In genomic region chr6:28922841-28923317, GRCh38 we compare ENCODE assay signal across 8 cellular contexts. TPM values are rescaled to one million over a fixed set of nuclear protein-coding genes. Genes with fewer than 3 reads are reported as not detected.
DNase-seq lines count a peak whose midpoint lies in the region; ATAC-seq and TF ChIP-seq lines count a peak whose summit lies in the region.

No MANE protein-coding gene starts in this region.

- peaks cover 11% of the 10 kb centered on the region for H3K27me3 Mint-ChIP-seq in brain

- H3K9me2 ChIP-seq in SK-N-SH: no peaks in the 10 kb centered on the region

- H3K4me3 ChIP-seq in DND-41 (ENCODE audit: low read depth in 1 of 2, low read length in 2 of 2): peak overlapping the region; percentile 82 to 95
- H3K4me3 ChIP-seq in SK-N-SH (ENCODE audit: low read depth in 2 of 2, low read length in 1 of 2): peak overlapping the region; percentile 97
- H3K4me3 ChIP-seq in smooth muscle cell: peak overlapping the region; percentile 91

- TF ChIP-seq EP300 in SK-N-SH (IDR thresholded peaks at IDR 0.05; ENCODE audit: borderline replicate concordance in 1 of 2, low read depth in 1 of 2, low read length in 1 of 2): no peak

- H3K79me2 ChIP-seq in DND-41 (ENCODE audit: insufficient read depth, low read length) (peaks cover 58% of the 10 kb centered on the region), SK-N-SH (ENCODE audit: insufficient read depth) (peaks cover 56% of the 10 kb centered on the region), smooth muscle cell (ENCODE audit: low read depth) (peaks cover 56% of the 10 kb centered on the region)

- peak overlapping the region; percentile 91 for H3K4me2 ChIP-seq in DND-41 (ENCODE audit: insufficient read depth, low read length)
- H3K4me2 ChIP-seq in SK-N-SH: peak overlapping the region; percentile 98
- peak overlapping the region; percentile 95 for H3K4me2 ChIP-seq in smooth muscle cell

- H2AFZ ChIP-seq in DND-41 (ENCODE audit: low read depth, low read length) (peak overlapping the region; percentile 80), SK-N-SH (ENCODE audit: low read depth) (peak overlapping the region; percentile 98), smooth muscle cell (ENCODE audit: low read depth) (peak overlapping the region; percentile 97)

- H3K27ac Mint-ChIP-seq in brain: peak overlapping the region; percentile 85 to 98 (median 91)

- H4K20me1 ChIP-seq in DND-41 (ENCODE audit: insufficient read depth, low read length) (peaks cover 30% of the 10 kb centered on the region), SK-N-SH (ENCODE audit: insufficient read depth) (peaks cover 22% of the 10 kb centered on the region), smooth muscle cell (ENCODE audit: low read depth) (peaks cover 48% of the 10 kb centered on the region)

- H3K9ac ChIP-seq in DND-41 (ENCODE audit: low read depth, low read length) (peak overlapping the region; percentile 97), SK-N-SH (peak overlapping the region; percentile 97), smooth muscle cell (ENCODE audit: low read depth) (peak overlapping the region; percentile 82)

- TF ChIP-seq CTCF in DND-41 (IDR thresholded peaks at IDR 0.05; ENCODE audit: borderline replicate concordance, extremely low read depth, low read length, poor library complexity, severe bottlenecking): no peak
- no peak for TF ChIP-seq CTCF in GM20000 (IDR thresholded peaks at IDR 0.05; ENCODE audit: extremely low read depth, missing control alignments)
- TF ChIP-seq CTCF in SK-N-SH (IDR thresholded peaks at IDR 0.05): no peak
- no peak for TF ChIP-seq CTCF in brain (conservative IDR thresholded peaks at IDR 0.05)
- no peak for TF ChIP-seq CTCF in smooth muscle cell (IDR thresholded peaks at IDR 0.05; ENCODE audit: borderline replicate concordance, insufficient read depth, poor library complexity, severe bottlenecking)

- H3K9me3 Mint-ChIP-seq in brain: peaks cover 0 to 3% (median 0%) of the 10 kb centered on the region in 5 experiments

- peak overlapping the region; percentile 88 to 96 (median 95) for H3K4me3 Mint-ChIP-seq in brain

- H3K36me3 Mint-ChIP-seq in brain: peaks cover 46% of the 10 kb centered on the region

- CTCF ChIA-PET in SK-N-SH (lab: Yijun Ruan, JAX): interaction anchor here (0.6 to 2.2 kb wide), 13 partner anchors 9 to 1772 kb away, joined by 3 to 12 read pairs (median 4); no protein-coding TSS in a partner anchor

- no peaks in the 10 kb centered on the region for H3K27me3 ChIP-seq in DND-41 (ENCODE audit: insufficient read depth, low read length, poor library complexity)
- H3K27me3 ChIP-seq in SK-N-SH (ENCODE audit: insufficient read depth): no peaks in the 10 kb centered on the region
- no peaks in the 10 kb centered on the region for H3K27me3 ChIP-seq in smooth muscle cell (ENCODE audit: low read depth)

- H3K4me1 ChIP-seq in DND-41 (ENCODE audit: insufficient read depth, low read length) (peaks cover 46% of the 10 kb centered on the region), SK-N-SH (ENCODE audit: control insufficient read depth in 1 of 2, insufficient read depth in 2 of 2, low read depth in 1 of 2, low read length in 1 of 2) (peaks cover 6 to 13% of the 10 kb centered on the region in 2 experiments; a peak in 2 of 4 replicates), smooth muscle cell (ENCODE audit: low read depth) (peaks cover 17% of the 10 kb centered on the region)

- peaks cover 17% of the 10 kb centered on the region for H3F3A ChIP-seq in SK-N-SH (replicated peaks; ENCODE audit: insufficient read depth)
- H3F3A ChIP-seq in smooth muscle cell (ENCODE audit: low read depth): no peaks in the 10 kb centered on the region

- H3K27ac ChIP-seq in DND-41 (ENCODE audit: low read length) (peak overlapping the region; percentile 96), SK-N-SH (ENCODE audit: low read depth in 2 of 2, low read length in 1 of 2) (peak overlapping the region; percentile 80 to 93), smooth muscle cell (ENCODE audit: low read depth) (peak overlapping the region; percentile 83)

- WGBS in SK-N-SH (ENCODE audit: low lambda C conversion rate): 3% methylated on average over 25 of the region's 33 CpGs
- WGBS in smooth muscle cell (ENCODE audit: low lambda C conversion rate): under 1% methylated on average over 27 of the region's 33 CpGs

- H3K4me1 Mint-ChIP-seq in brain: peaks cover 35% of the 10 kb centered on the region

- H3K9me3 ChIP-seq in DND-41 (ENCODE audit: insufficient read depth, low read length, severe bottlenecking): no peaks in the 10 kb centered on the region
- no peaks in the 10 kb centered on the region for H3K9me3 ChIP-seq in SK-N-SH
- H3K9me3 ChIP-seq in smooth muscle cell (replicated peaks; ENCODE audit: low read depth): no peaks in the 10 kb centered on the region

- peak; percentile 40 for ATAC-seq in DND-41 (ENCODE audit: insufficient read depth, low read depth)

- H3K36me3 ChIP-seq in DND-41 (ENCODE audit: insufficient read depth, low read length): peaks cover 52% of the 10 kb centered on the region
- peaks cover 34 to 39% of the 10 kb centered on the region in 2 experiments for H3K36me3 ChIP-seq in SK-N-SH (replicated peaks in 1 of 2; ENCODE audit: control insufficient read depth in 1 of 2, insufficient read depth in 2 of 2, low read length in 1 of 2)
- H3K36me3 ChIP-seq in smooth muscle cell (ENCODE audit: low read depth): peaks cover 11% of the 10 kb centered on the region

- DNase-seq in DND-41: peak; percentile 55
- peak; percentile 66 for DNase-seq in GM20000 (ENCODE audit: low spot score)
- DNase-seq in HT1080 (ENCODE audit: low read depth): peak; percentile 48
- peak; percentile 68 for DNase-seq in SK-N-SH
- DNase-seq in iPS-NIHi11 (ENCODE audit: low spot score): peak; percentile 45
- no peak for DNase-seq in smooth muscle cell (lab: John Stamatoyannopoulos, UW; ENCODE audit: unreplicated experiment)
- DNase-seq in D341Med (ENCODE audit: low spot score): no peak

- POLR2A ChIA-PET in SK-N-SH (lab: Yijun Ruan, JAX): interaction anchor here (0.7 to 3.2 kb wide), 9 partner anchors 9 to 57 kb away, joined by 3 to 18 read pairs (median 3); no protein-coding TSS in a partner anchor

- no peak for TF ChIP-seq RAD21 in SK-N-SH (IDR thresholded peaks at IDR 0.05; ENCODE audit: low read length)

TF ChIP-seq in SK-N-SH, 30 proteins besides CTCF, POLR2A, EP300 and RAD21:
- TF ChIP-seq POLR2AphosphoS5 (IDR thresholded peaks at IDR 0.05; ENCODE audit: low read depth, low read length): peak; percentile 65
- TF ChIP-seq FOXM1 (IDR thresholded peaks at IDR 0.05; ENCODE audit: low read depth): 0 out of 2 replicates have a peak, but pooled peaks have one; percentile 3
- 0 out of 2 replicates have a peak, but pooled peaks have one; percentile 20 for TF ChIP-seq MAX (IDR thresholded peaks at IDR 0.05; ENCODE audit: low read depth)
- no peak for TF ChIP-seq TEAD4 (IDR thresholded peaks at IDR 0.05; ENCODE audit: borderline replicate concordance, insufficient read depth)
- no peak for TF ChIP-seq RXRA (IDR thresholded peaks at IDR 0.05; ENCODE audit: borderline replicate concordance, low read depth)
- TF ChIP-seq MXI1 (IDR thresholded peaks at IDR 0.05; ENCODE audit: low read depth, low read length): peak; percentile 73; the same call in 1 of the 2 replicates
- peak; percentile 32 for TF ChIP-seq CHD2 (IDR thresholded peaks at IDR 0.05; ENCODE audit: low read length, partially characterized antibody)
- TF ChIP-seq GABPA (IDR thresholded peaks at IDR 0.05; ENCODE audit: low read depth): peak; percentile 59
- TF ChIP-seq YY1 (IDR thresholded peaks at IDR 0.05; ENCODE audit: low read depth): peak; percentile 69; the same call in 1 of the 2 replicates

RNA-seq across cellular contexts. Expression of gene TRIM27, which starts 0.9 kb away (rescaled TPM):
- total RNA-seq in HT1080 (2014; rRNA removed; shearing (Covaris generic)): 87.3 and 89.5 TPM in 2 replicates
- polyA plus RNA-seq in HT1080 (2015; cell fraction: cytosol; rRNA removed): 68.2 and 68.5 TPM in 2 replicates
- polyA plus RNA-seq in HT1080 (2015; cell fraction: nucleus; rRNA removed): 148 and 152 TPM in 2 replicates
- 43.8 and 67.4 TPM in 2 replicates for polyA plus RNA-seq in SK-N-SH (2012; rRNA removed)
- polyA plus RNA-seq in SK-N-SH (2012; cell fraction: cytosol; rRNA removed): 38.7 and 46.0 TPM in 2 replicates
- 100 and 125 TPM in 2 replicates for polyA plus RNA-seq in SK-N-SH (2012; cell fraction: nucleus; rRNA removed)
- polyA plus RNA-seq in brain (ENCODE audit: insufficient read depth, low read depth, low replicate concordance): 54.7 TPM
- 61.6 and 63.8 TPM in 2 replicates for total RNA-seq in smooth muscle cell
- 55.5 and 62.0 TPM in 2 replicates for polyA plus RNA-seq in smooth muscle cell

Comparison
In these comparisons a context has a peak if more than half of its experiments do, and no peak if none do; other contexts are left out.
1. DNase-seq: peak in DND-41 (single experiment), GM20000 (single experiment), HT1080 (single experiment), SK-N-SH (single experiment) and iPS-NIHi11 (single experiment); none in smooth muscle cell (single experiment) and D341Med (single experiment).
2. Peak in every context shown above with its lines, with median percentiles within 50 percentile points of each other: H2AFZ ChIP-seq, H3K27ac ChIP-seq, H3K4me2 ChIP-seq, H3K4me3 ChIP-seq and H3K9ac ChIP-seq.